Comparison of ENCODE assay signal across 1 cellular context in the genomic region with DNA sequence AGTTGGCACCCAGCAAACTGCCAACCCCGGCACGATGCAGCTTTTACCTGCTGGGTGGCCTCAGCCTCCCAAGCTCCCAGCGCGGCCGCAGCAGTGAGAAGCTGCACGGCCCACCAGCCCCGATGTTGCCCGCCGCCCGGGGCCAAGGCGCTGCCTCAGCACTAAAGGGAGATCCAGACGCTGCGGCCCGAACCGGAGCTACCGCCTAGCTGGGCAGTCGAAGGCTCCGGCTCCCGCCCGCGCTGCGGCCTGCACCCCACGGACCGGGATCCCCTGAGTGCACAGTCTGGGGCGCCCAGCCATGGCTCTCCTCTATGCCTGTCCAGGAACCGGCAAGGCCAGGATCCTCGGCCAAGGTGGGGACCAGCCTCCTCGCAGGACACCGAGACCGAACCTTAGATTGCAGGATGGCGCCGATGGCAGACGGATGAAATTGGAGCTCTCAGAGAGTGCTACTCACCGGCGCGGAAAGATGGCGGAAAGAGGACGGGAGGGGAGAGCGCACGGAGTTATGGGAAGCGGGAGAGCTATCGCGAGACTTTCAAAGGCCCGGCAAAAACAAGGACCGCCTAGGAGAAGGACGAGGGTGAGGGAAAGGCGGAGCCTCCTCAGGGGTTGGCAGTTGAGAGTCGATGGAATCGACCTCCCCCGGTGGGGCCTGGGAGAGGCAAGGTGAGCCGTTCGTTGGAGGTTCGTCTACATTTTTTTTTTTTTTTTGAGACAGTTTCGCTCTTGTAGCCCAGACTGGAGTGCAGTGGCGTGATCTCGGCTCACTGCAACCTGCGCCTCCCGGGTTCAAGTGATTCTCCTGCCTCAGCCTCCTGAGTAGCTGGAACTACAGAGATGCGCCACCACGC.
TF ChIP-seq lines count a peak whose summit lies in the region.

A gene (minus strand): TSS at position 485 of the 857 bp plus-strand sequence. CDS start 1,221 bp downstream, outside the sequence.

TF ChIP-seq in GM12878, 131 proteins besides CTCF, POLR2A, EP300 and RAD21 (continued from another document):
- TF ChIP-seq, protein P1, sequence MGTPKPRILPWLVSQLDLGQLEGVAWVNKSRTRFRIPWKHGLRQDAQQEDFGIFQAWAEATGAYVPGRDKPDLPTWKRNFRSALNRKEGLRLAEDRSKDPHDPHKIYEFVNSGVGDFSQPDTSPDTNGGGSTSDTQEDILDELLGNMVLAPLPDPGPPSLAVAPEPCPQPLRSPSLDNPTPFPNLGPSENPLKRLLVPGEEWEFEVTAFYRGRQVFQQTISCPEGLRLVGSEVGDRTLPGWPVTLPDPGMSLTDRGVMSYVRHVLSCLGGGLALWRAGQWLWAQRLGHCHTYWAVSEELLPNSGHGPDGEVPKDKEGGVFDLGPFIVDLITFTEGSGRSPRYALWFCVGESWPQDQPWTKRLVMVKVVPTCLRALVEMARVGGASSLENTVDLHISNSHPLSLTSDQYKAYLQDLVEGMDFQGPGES (IDR thresholded peaks at IDR 0.05): no peak
- TF ChIP-seq IKZF1 (conservative IDR thresholded peaks at IDR 0.05) (peak; percentile 66), ASH2L (IDR thresholded peaks at IDR 0.05; ENCODE audit: borderline replicate concordance, low read depth) (peak; percentile 95), KDM1A (IDR thresholded peaks at IDR 0.05; ENCODE audit: borderline replicate concordance) (no peak), PAX5 (IDR thresholded peaks at IDR 0.05; ENCODE audit: borderline replicate concordance, low read depth, low read length) (peak; percentile 58), WRNIP1 (IDR thresholded peaks at IDR 0.05; ENCODE audit: borderline replicate concordance, low read depth, low read length) (no peak), TARDBP (IDR thresholded peaks at IDR 0.05; ENCODE audit: borderline replicate concordance) (no peak), ZNF207 (IDR thresholded peaks at IDR 0.05; ENCODE audit: borderline replicate concordance) (peak; percentile 82), NR2C2 (IDR thresholded peaks at IDR 0.05; ENCODE audit: borderline replicate concordance, control insufficient read depth, insufficient read length, low read depth) (peak; percentile 86), FOXM1 (IDR thresholded peaks at IDR 0.05; ENCODE audit: low read depth, low read length) (peak; percentile 64), CHD4 (IDR thresholded peaks at IDR 0.05) (no peak), JUND (IDR thresholded peaks at IDR 0.05; ENCODE audit: low read depth, low read length) (0 out of 2 replicates have a peak, but pooled peaks have one; percentile 6), CBX3 (IDR thresholded peaks at IDR 0.05; ENCODE audit: borderline replicate concordance, low read depth) (no peak), MTA3 (IDR thresholded peaks at IDR 0.05; ENCODE audit: borderline replicate concordance, low read length) (no peak), SIN3A (IDR thresholded peaks at IDR 0.05; ENCODE audit: low read depth, low read length) (no peak; the same call in none of the 2 replicates), PAX8 (IDR thresholded peaks at IDR 0.05) (peak; percentile 81; the same call in 1 of the 2 replicates), TBL1XR1 (IDR thresholded peaks at IDR 0.05; ENCODE audit: low read depth, low read length) (no peak), FOXK2 (IDR thresholded peaks at IDR 0.05) (peak; percentile 74), RFX5 (IDR thresholded peaks at IDR 0.05; ENCODE audit: low read depth, low read length) (no peak)
- TF ChIP-seq, protein P2, sequence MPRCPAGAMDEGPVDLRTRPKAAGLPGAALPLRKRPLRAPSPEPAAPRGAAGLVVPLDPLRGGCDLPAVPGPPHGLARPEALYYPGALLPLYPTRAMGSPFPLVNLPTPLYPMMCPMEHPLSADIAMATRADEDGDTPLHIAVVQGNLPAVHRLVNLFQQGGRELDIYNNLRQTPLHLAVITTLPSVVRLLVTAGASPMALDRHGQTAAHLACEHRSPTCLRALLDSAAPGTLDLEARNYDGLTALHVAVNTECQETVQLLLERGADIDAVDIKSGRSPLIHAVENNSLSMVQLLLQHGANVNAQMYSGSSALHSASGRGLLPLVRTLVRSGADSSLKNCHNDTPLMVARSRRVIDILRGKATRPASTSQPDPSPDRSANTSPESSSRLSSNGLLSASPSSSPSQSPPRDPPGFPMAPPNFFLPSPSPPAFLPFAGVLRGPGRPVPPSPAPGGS (IDR thresholded peaks at IDR 0.05; ENCODE audit: borderline replicate concordance, insufficient read depth, low read depth, low read length, poor library complexity, severe bottlenecking): no peak
- TF ChIP-seq, protein P3, sequence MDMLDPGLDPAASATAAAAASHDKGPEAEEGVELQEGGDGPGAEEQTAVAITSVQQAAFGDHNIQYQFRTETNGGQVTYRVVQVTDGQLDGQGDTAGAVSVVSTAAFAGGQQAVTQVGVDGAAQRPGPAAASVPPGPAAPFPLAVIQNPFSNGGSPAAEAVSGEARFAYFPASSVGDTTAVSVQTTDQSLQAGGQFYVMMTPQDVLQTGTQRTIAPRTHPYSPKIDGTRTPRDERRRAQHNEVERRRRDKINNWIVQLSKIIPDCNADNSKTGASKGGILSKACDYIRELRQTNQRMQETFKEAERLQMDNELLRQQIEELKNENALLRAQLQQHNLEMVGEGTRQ (IDR thresholded peaks at IDR 0.05; ENCODE audit: borderline replicate concordance, low read depth, low read length): no peak
- TF ChIP-seq, protein P4, sequence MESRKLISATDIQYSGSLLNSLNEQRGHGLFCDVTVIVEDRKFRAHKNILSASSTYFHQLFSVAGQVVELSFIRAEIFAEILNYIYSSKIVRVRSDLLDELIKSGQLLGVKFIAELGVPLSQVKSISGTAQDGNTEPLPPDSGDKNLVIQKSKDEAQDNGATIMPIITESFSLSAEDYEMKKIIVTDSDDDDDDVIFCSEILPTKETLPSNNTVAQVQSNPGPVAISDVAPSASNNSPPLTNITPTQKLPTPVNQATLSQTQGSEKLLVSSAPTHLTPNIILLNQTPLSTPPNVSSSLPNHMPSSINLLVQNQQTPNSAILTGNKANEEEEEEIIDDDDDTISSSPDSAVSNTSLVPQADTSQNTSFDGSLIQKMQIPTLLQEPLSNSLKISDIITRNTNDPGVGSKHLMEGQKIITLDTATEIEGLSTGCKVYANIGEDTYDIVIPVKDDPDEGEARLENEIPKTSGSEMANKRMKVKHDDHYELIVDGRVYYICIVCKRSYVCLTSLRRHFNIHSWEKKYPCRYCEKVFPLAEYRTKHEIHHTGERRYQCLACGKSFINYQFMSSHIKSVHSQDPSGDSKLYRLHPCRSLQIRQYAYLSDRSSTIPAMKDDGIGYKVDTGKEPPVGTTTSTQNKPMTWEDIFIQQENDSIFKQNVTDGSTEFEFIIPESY (IDR thresholded peaks at IDR 0.05): no peak
- TF ChIP-seq, protein P5, sequence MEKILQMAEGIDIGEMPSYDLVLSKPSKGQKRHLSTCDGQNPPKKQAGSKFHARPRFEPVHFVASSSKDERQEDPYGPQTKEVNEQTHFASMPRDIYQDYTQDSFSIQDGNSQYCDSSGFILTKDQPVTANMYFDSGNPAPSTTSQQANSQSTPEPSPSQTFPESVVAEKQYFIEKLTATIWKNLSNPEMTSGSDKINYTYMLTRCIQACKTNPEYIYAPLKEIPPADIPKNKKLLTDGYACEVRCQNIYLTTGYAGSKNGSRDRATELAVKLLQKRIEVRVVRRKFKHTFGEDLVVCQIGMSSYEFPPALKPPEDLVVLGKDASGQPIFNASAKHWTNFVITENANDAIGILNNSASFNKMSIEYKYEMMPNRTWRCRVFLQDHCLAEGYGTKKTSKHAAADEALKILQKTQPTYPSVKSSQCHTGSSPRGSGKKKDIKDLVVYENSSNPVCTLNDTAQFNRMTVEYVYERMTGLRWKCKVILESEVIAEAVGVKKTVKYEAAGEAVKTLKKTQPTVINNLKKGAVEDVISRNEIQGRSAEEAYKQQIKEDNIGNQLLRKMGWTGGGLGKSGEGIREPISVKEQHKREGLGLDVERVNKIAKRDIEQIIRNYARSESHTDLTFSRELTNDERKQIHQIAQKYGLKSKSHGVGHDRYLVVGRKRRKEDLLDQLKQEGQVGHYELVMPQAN (conservative IDR thresholded peaks at IDR 0.05): peak; percentile 91
- TF ChIP-seq, protein P6, sequence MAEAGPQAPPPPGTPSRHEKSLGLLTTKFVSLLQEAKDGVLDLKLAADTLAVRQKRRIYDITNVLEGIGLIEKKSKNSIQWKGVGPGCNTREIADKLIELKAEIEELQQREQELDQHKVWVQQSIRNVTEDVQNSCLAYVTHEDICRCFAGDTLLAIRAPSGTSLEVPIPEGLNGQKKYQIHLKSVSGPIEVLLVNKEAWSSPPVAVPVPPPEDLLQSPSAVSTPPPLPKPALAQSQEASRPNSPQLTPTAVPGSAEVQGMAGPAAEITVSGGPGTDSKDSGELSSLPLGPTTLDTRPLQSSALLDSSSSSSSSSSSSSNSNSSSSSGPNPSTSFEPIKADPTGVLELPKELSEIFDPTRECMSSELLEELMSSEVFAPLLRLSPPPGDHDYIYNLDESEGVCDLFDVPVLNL (IDR thresholded peaks at IDR 0.05; ENCODE audit: low read depth, low read length): 0 out of 2 replicates have a peak, but pooled peaks have one; percentile 62
